ENCODE assay signal across 1 cellular context in the genomic region with DNA sequence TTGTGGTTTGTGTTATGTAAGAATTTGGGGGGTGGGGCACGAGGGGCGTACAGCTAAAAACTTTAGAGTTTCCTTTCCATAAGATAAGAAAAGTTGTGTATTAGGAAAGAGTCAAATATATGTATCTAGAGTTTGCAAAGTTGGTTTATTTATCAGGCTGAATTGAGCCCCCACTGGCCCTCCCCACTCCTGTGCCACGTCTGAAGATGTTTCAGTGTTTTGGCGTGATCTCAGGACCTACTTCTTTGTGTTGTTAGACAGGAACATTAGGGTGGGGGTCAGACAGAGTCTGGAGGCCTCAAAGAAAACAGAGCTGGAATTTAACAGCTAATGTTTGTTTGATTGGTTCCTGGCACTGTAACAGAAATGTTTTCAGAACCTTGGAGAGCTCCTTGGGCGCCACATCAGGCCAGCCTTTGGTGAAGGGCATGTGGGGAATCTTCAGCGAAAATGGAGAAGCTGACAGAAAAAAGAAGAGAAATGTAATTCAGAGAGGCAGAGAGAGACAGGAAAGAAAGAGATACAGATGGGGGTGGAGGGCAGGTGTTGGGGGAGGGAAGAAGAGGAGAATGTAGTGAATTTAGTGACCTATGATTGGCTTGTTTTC.
TF ChIP-seq lines count a peak whose summit lies in the region.

No MANE protein-coding gene starts in this region.

TF ChIP-seq in HepG2, 621 proteins besides CTCF, POLR2A, EP300 and RAD21 (continued from another document and continues in another):
- TF ChIP-seq, protein P1, sequence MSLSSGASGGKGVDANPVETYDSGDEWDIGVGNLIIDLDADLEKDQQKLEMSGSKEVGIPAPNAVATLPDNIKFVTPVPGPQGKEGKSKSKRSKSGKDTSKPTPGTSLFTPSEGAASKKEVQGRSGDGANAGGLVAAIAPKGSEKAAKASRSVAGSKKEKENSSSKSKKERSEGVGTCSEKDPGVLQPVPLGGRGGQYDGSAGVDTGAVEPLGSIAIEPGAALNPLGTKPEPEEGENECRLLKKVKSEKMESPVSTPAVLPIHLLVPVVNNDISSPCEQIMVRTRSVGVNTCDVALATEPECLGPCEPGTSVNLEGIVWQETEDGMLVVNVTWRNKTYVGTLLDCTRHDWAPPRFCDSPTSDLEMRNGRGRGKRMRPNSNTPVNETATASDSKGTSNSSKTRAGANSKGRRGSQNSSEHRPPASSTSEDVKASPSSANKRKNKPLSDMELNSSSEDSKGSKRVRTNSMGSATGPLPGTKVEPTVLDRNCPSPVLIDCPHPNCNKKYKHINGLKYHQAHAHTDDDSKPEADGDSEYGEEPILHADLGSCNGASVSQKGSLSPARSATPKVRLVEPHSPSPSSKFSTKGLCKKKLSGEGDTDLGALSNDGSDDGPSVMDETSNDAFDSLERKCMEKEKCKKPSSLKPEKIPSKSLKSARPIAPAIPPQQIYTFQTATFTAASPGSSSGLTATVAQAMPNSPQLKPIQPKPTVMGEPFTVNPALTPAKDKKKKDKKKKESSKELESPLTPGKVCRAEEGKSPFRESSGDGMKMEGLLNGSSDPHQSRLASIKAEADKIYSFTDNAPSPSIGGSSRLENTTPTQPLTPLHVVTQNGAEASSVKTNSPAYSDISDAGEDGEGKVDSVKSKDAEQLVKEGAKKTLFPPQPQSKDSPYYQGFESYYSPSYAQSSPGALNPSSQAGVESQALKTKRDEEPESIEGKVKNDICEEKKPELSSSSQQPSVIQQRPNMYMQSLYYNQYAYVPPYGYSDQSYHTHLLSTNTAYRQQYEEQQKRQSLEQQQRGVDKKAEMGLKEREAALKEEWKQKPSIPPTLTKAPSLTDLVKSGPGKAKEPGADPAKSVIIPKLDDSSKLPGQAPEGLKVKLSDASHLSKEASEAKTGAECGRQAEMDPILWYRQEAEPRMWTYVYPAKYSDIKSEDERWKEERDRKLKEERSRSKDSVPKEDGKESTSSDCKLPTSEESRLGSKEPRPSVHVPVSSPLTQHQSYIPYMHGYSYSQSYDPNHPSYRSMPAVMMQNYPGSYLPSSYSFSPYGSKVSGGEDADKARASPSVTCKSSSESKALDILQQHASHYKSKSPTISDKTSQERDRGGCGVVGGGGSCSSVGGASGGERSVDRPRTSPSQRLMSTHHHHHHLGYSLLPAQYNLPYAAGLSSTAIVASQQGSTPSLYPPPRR (CRISPR knock-in tag; IDR thresholded peaks at IDR 0.05; ENCODE audit: borderline replicate concordance), result no peak
- TF ChIP-seq, protein P2, sequence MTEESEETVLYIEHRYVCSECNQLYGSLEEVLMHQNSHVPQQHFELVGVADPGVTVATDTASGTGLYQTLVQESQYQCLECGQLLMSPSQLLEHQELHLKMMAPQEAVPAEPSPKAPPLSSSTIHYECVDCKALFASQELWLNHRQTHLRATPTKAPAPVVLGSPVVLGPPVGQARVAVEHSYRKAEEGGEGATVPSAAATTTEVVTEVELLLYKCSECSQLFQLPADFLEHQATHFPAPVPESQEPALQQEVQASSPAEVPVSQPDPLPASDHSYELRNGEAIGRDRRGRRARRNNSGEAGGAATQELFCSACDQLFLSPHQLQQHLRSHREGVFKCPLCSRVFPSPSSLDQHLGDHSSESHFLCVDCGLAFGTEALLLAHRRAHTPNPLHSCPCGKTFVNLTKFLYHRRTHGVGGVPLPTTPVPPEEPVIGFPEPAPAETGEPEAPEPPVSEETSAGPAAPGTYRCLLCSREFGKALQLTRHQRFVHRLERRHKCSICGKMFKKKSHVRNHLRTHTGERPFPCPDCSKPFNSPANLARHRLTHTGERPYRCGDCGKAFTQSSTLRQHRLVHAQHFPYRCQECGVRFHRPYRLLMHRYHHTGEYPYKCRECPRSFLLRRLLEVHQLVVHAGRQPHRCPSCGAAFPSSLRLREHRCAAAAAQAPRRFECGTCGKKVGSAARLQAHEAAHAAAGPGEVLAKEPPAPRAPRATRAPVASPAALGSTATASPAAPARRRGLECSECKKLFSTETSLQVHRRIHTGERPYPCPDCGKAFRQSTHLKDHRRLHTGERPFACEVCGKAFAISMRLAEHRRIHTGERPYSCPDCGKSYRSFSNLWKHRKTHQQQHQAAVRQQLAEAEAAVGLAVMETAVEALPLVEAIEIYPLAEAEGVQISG (CRISPR knock-in tag; IDR thresholded peaks at IDR 0.05), result peak; percentile 74
- no peak for TF ChIP-seq RBM39 (IDR thresholded peaks at IDR 0.05; ENCODE audit: low read depth, low read length, poor library complexity, severe bottlenecking)
- TF ChIP-seq, protein P3, sequence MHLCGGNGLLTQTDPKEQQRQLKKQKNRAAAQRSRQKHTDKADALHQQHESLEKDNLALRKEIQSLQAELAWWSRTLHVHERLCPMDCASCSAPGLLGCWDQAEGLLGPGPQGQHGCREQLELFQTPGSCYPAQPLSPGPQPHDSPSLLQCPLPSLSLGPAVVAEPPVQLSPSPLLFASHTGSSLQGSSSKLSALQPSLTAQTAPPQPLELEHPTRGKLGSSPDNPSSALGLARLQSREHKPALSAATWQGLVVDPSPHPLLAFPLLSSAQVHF (CRISPR knock-in tag; IDR thresholded peaks at IDR 0.05), result peak; percentile 87
- no peak for TF ChIP-seq ZNF44 (CRISPR knock-in tag; IDR thresholded peaks at IDR 0.05)
- TF ChIP-seq ZNF629 (CRISPR knock-in tag; conservative IDR thresholded peaks at IDR 0.05), result no peak
- TF ChIP-seq ZFP36L1 (CRISPR knock-in tag; IDR thresholded peaks at IDR 0.05), result peak; percentile 97; the same call in 1 of the 2 replicates
- TF ChIP-seq FOSL1 (CRISPR knock-in tag; IDR thresholded peaks at IDR 0.05; ENCODE audit: borderline replicate concordance), result no peak
- TF ChIP-seq MYNN (CRISPR knock-in tag; IDR thresholded peaks at IDR 0.05; ENCODE audit: low read depth), result peak; percentile 93; the same call in 1 of the 2 replicates
- TF ChIP-seq SP4 (CRISPR knock-in tag; IDR thresholded peaks at IDR 0.05), result no peak
- TF ChIP-seq TAF1 (CRISPR knock-in tag; IDR thresholded peaks at IDR 0.05), result no peak
- peak; percentile 58; the same call in 1 of the 2 replicates for TF ChIP-seq ZNF746 (CRISPR knock-in tag; IDR thresholded peaks at IDR 0.05)
- TF ChIP-seq FOXJ3 (CRISPR knock-in tag; IDR thresholded peaks at IDR 0.05; ENCODE audit: borderline replicate concordance), result 0 out of 2 replicates have a peak, but pooled peaks have one; percentile 23
- peak; percentile 96 for TF ChIP-seq SATB2 (CRISPR knock-in tag; IDR thresholded peaks at IDR 0.05)
- TF ChIP-seq FUBP1 (CRISPR knock-in tag; IDR thresholded peaks at IDR 0.05; ENCODE audit: borderline replicate concordance), result no peak
- TF ChIP-seq ZNF782 (CRISPR knock-in tag; IDR thresholded peaks at IDR 0.05; ENCODE audit: borderline replicate concordance), result peak; percentile 75; the same call in 1 of the 2 replicates
- peak; percentile 65; the same call in 1 of the 2 replicates for TF ChIP-seq JDP2 (CRISPR knock-in tag; IDR thresholded peaks at IDR 0.05; ENCODE audit: borderline replicate concordance)
- TF ChIP-seq, protein P4, sequence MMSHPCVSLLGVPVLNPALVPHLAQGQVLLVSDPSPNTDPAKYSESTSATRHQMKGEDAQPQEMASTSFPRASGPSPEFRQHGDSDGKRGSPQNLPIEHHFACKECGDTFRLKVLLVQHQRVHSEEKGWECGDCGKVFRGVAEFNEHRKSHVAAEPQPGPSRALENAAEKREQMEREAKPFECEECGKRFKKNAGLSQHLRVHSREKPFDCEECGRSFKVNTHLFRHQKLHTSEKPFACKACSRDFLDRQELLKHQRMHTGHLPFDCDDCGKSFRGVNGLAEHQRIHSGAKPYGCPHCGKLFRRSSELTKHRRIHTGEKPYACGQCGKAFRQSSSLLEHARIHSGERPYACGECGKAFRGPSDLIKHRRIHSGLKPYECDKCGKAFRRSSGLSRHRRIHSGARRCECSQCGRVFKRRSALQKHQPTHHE (CRISPR knock-in tag; IDR thresholded peaks at IDR 0.05; ENCODE audit: borderline replicate concordance), result no peak; the same call in 1 of the 2 replicates
- TF ChIP-seq SNRNP70 (IDR thresholded peaks at IDR 0.05; ENCODE audit: low read depth, low read length), result no peak
- TF ChIP-seq HNF4G (IDR thresholded peaks at IDR 0.05; ENCODE audit: borderline replicate concordance, low read depth, low read length), result no peak
- TF ChIP-seq HNF4G (CRISPR knock-in tag; IDR thresholded peaks at IDR 0.05; ENCODE audit: borderline replicate concordance, low read depth), result peak; percentile 60; the same call in 1 of the 2 replicates
- TF ChIP-seq, protein P5, sequence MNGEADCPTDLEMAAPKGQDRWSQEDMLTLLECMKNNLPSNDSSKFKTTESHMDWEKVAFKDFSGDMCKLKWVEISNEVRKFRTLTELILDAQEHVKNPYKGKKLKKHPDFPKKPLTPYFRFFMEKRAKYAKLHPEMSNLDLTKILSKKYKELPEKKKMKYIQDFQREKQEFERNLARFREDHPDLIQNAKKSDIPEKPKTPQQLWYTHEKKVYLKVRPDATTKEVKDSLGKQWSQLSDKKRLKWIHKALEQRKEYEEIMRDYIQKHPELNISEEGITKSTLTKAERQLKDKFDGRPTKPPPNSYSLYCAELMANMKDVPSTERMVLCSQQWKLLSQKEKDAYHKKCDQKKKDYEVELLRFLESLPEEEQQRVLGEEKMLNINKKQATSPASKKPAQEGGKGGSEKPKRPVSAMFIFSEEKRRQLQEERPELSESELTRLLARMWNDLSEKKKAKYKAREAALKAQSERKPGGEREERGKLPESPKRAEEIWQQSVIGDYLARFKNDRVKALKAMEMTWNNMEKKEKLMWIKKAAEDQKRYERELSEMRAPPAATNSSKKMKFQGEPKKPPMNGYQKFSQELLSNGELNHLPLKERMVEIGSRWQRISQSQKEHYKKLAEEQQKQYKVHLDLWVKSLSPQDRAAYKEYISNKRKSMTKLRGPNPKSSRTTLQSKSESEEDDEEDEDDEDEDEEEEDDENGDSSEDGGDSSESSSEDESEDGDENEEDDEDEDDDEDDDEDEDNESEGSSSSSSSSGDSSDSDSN (CRISPR knock-in tag; IDR thresholded peaks at IDR 0.05), result peak; percentile 37; the same call in 1 of the 2 replicates
- TF ChIP-seq SRSF9 (IDR thresholded peaks at IDR 0.05; ENCODE audit: borderline replicate concordance, insufficient read depth, low read depth, low read length, poor library complexity, severe bottlenecking), result no peak
- TF ChIP-seq ZFP90 (CRISPR knock-in tag; IDR thresholded peaks at IDR 0.05; ENCODE audit: borderline replicate concordance), result peak; percentile 53; the same call in 1 of the 2 replicates
- peak; percentile 81; the same call in 1 of the 2 replicates for TF ChIP-seq NFKBIZ (CRISPR knock-in tag; IDR thresholded peaks at IDR 0.05)
- TF ChIP-seq, protein P6, sequence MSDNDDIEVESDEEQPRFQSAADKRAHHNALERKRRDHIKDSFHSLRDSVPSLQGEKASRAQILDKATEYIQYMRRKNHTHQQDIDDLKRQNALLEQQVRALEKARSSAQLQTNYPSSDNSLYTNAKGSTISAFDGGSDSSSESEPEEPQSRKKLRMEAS (IDR thresholded peaks at IDR 0.05), result peak; percentile 71
- TF ChIP-seq AKAP8 (CRISPR knock-in tag; IDR thresholded peaks at IDR 0.05), result no peak
- no peak for TF ChIP-seq ZNF784 (CRISPR knock-in tag; IDR thresholded peaks at IDR 0.05; ENCODE audit: borderline replicate concordance)
- TF ChIP-seq ZNF143 (CRISPR knock-in tag; IDR thresholded peaks at IDR 0.05), result no peak
- peak; percentile 77 for TF ChIP-seq ZNF263 (CRISPR knock-in tag; IDR thresholded peaks at IDR 0.05)
- TF ChIP-seq, protein P7, sequence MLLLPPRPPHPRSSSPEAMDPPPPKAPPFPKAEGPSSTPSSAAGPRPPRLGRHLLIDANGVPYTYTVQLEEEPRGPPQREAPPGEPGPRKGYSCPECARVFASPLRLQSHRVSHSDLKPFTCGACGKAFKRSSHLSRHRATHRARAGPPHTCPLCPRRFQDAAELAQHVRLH (CRISPR knock-in tag; IDR thresholded peaks at IDR 0.05; ENCODE audit: borderline replicate concordance, low read depth), result peak; percentile 93
- no peak for TF ChIP-seq SETDB1 (CRISPR knock-in tag; IDR thresholded peaks at IDR 0.05; ENCODE audit: borderline replicate concordance)
- TF ChIP-seq KDM3A (CRISPR knock-in tag; IDR thresholded peaks at IDR 0.05; ENCODE audit: low read depth), result peak; percentile 74; the same call in 1 of the 2 replicates
- TF ChIP-seq ZFYVE20 (CRISPR knock-in tag; IDR thresholded peaks at IDR 0.05; ENCODE audit: borderline replicate concordance, low read depth), result no peak
- TF ChIP-seq GFI1 (CRISPR knock-in tag; IDR thresholded peaks at IDR 0.05; ENCODE audit: borderline replicate concordance), result no peak
- TF ChIP-seq ZBTB21 (CRISPR knock-in tag; IDR thresholded peaks at IDR 0.05), result peak; percentile 50; the same call in 1 of the 2 replicates
- no peak for TF ChIP-seq ZNF768 (CRISPR knock-in tag; IDR thresholded peaks at IDR 0.05)
- peak; percentile 71; the same call in 1 of the 2 replicates for TF ChIP-seq ATF7-NPFF (CRISPR knock-in tag; IDR thresholded peaks at IDR 0.05; ENCODE audit: low read depth)
- peak; percentile 99 for TF ChIP-seq SMAD3 (CRISPR knock-in tag; IDR thresholded peaks at IDR 0.05)
